15 cellular contexts compared by ENCODE assay signal in the genomic region with DNA sequence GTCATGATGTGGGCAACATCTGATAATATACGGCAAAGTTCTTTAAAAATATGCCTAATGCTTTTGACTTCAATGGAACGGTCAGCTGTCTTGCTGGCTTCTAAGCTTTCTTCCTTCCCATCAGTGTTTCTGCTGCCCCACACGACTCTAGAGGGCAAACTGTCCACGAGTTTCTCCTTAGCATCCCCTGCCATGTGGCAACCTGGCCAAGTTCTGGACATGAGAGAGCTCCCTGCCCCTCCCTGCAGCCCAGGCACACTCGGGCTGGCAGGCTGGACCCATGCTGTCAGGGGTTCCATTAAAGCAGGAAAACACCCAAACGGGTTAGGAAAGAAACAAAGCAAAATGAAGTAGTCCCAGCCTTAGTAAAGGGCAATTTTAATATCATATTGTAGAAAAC. TPM values are rescaled to one million over a fixed set of nuclear protein-coding genes. Genes with fewer than 3 reads are reported as not detected.
DNase-seq lines count a peak whose midpoint lies in the region.
"Had no signal": no experiment of that assay in that cellular context is flagged by ENCODE, and none has a peak within 500 bp of the region (broad histone marks: within the 10 kb centered on the region; RNA-seq: fewer than 3 reads in every experiment).

No MANE protein-coding gene starts in this region.

- peak overlapping the region in 6 of 11 experiments; percentile 25 to 80 (median 67); a peak in 6 of 22 replicates for H3K4me2 ChIP-seq in BLaER1 treated with 17β-estradiol and CSF1 and Interleukin-3, amounts not matched to agents 10 nM and 100 nM

- H3K9me3 Mint-ChIP-seq in activated T-helper 1 cell treated with anti-CD3 and anti-CD28 coated beads, Interleukin-12 subunit alpha, Interleukin-12 subunit beta, Interleukin-2, Interleukin-4 antibody, amounts not matched to agents 30 ng/mL and 10 ng/mL and 1 ng/mL, durations not matched to agents 14 hours and 24 hours and 36 hours, result no peaks in the 10 kb centered on the region

- no peaks in the 10 kb centered on the region for H3K27me3 ChIP-seq in BLaER1 treated with 17β-estradiol and CSF1 and Interleukin-3, amounts not matched to agents 10 nM and 100 nM

- H3K4me1 ChIP-seq in BLaER1 treated with 17β-estradiol and CSF1 and Interleukin-3, amounts not matched to agents 10 nM and 100 nM, result peaks cover 0 to 53% (median 44%) of the 10 kb centered on the region in 10 experiments; a peak in 16 of 20 replicates

- no peaks in the 10 kb centered on the region for H3K36me3 Mint-ChIP-seq in activated T-helper 1 cell treated with anti-CD3 and anti-CD28 coated beads, Interleukin-12 subunit alpha, Interleukin-12 subunit beta, Interleukin-2, Interleukin-4 antibody, amounts not matched to agents 30 ng/mL and 10 ng/mL and 1 ng/mL, durations not matched to agents 14 hours and 24 hours and 36 hours (ENCODE audit: low read depth)

- no peak overlapping the region for H3K9ac ChIP-seq in BLaER1 treated with 17β-estradiol and CSF1 and Interleukin-3, amounts not matched to agents 10 nM and 100 nM

- intact Hi-C loops in activated T-helper 1 cell treated with anti-CD3 and anti-CD28 coated beads, Interleukin-12 subunit alpha, Interleukin-12 subunit beta, Interleukin-2, Interleukin-4 antibody, amounts not matched to agents 30 ng/mL and 10 ng/mL and 1 ng/mL, durations not matched to agents 14 hours and 24 hours and 36 hours (cut with micrococcal nuclease), result no loop called here

- no peaks in the 10 kb centered on the region for H3K36me3 ChIP-seq in BLaER1 treated with 17β-estradiol and CSF1 and Interleukin-3, amounts not matched to agents 10 nM and 100 nM

- no peak overlapping the region for H3K27ac Mint-ChIP-seq in activated T-helper 1 cell treated with anti-CD3 and anti-CD28 coated beads, Interleukin-12 subunit alpha, Interleukin-12 subunit beta, Interleukin-2, Interleukin-4 antibody, amounts not matched to agents 30 ng/mL and 10 ng/mL and 1 ng/mL, durations not matched to agents 14 hours and 24 hours and 36 hours

- H3K9me3 ChIP-seq in BLaER1 treated with 17β-estradiol and CSF1 and Interleukin-3, amounts not matched to agents 10 nM and 100 nM (replicated peaks in 1 of 11), result no peaks in the 10 kb centered on the region; a peak in 1 of 22 replicates

- H3K4me1 Mint-ChIP-seq in activated T-helper 1 cell treated with anti-CD3 and anti-CD28 coated beads, Interleukin-12 subunit alpha, Interleukin-12 subunit beta, Interleukin-2, Interleukin-4 antibody, amounts not matched to agents 30 ng/mL and 10 ng/mL and 1 ng/mL, durations not matched to agents 14 hours and 24 hours and 36 hours (ENCODE audit: low read depth), result no peaks in the 10 kb centered on the region

- no peaks in the 10 kb centered on the region for H3K27me3 Mint-ChIP-seq in activated T-helper 1 cell treated with anti-CD3 and anti-CD28 coated beads, Interleukin-12 subunit alpha, Interleukin-12 subunit beta, Interleukin-2, Interleukin-4 antibody, amounts not matched to agents 30 ng/mL and 10 ng/mL and 1 ng/mL, durations not matched to agents 14 hours and 24 hours and 36 hours (ENCODE audit: insufficient read depth)

- no peaks in the 10 kb centered on the region for H4K20me1 ChIP-seq in BLaER1 treated with 17β-estradiol and CSF1 and Interleukin-3, amounts not matched to agents 10 nM and 100 nM

- DNase-seq in caudate nucleus (lab: John Stamatoyannopoulos, UW) (peak in 32 of 61 donors; percentile 2 to 41 (median 12)), hippocampal formation (lab: John Stamatoyannopoulos, UW) (peak; percentile 14), substantia nigra (lab: John Stamatoyannopoulos, UW) (peak in 34 of 49 donors; percentile 3 to 71 (median 14))
- no peak for DNase-seq in activated CD4-positive, alpha-beta T cell treated with anti-CD3 and anti-CD28 coated beads, Interleukin-2, amount 50 U/mL, for 48 hours
- no peak for DNase-seq in activated T-helper 1 cell treated with anti-CD3 and anti-CD28 coated beads, Interleukin-12 subunit alpha, Interleukin-12 subunit beta, Interleukin-2, Interleukin-4 antibody, amounts not matched to agents 30 ng/mL and 10 ng/mL and 1 ng/mL, durations not matched to agents 14 hours and 24 hours and 36 hours (ENCODE audit: low spot score)
- DNase-seq in stimulated activated CD8-positive, alpha-beta memory T cell treated with anti-CD3 and anti-CD28 coated beads, Interleukin-4, amount 100 ng/mL, for 48 hours, result no peak
- DNase-seq: DMS79, NCI-H1105, NCI-H2081, OCI-M1, Right ventricle myocardium superior had no signal

- H3K4me3 ChIP-seq in BLaER1 treated with 17β-estradiol and CSF1 and Interleukin-3, amounts not matched to agents 10 nM and 100 nM, result no peak overlapping the region
- H3K4me3 ChIP-seq: K562 had no signal

- no peak overlapping the region for H3K27ac ChIP-seq in BLaER1 treated with 17β-estradiol and CSF1 and Interleukin-3, amounts not matched to agents 10 nM and 100 nM
- H3K27ac ChIP-seq in caudate nucleus (ENCODE audit: low read depth, low read length) (peak overlapping the region; percentile 85), substantia nigra (ENCODE audit: low read depth, low read length, poor library complexity, severe bottlenecking) (peak overlapping the region; percentile 79)
- H3K27ac ChIP-seq: C4-2B had no signal

- no peak overlapping the region for H3K4me3 Mint-ChIP-seq in activated T-helper 1 cell treated with anti-CD3 and anti-CD28 coated beads, Interleukin-12 subunit alpha, Interleukin-12 subunit beta, Interleukin-2, Interleukin-4 antibody, amounts not matched to agents 30 ng/mL and 10 ng/mL and 1 ng/mL, durations not matched to agents 14 hours and 24 hours and 36 hours

RNA-seq across cellular contexts. Expression of a gene that starts 38.8 kb away (rescaled TPM):
- not detected in 2 replicates for total RNA-seq in activated T-helper 1 cell treated with anti-CD3 and anti-CD28 coated beads, Interleukin-12 subunit alpha, Interleukin-12 subunit beta, Interleukin-2, Interleukin-4 antibody, amounts not matched to agents 30 ng/mL and 10 ng/mL and 1 ng/mL, durations not matched to agents 14 hours and 24 hours and 36 hours
- total RNA-seq: H4 had no signal

Comparison
In these comparisons a context has a peak if more than half of its experiments do, and no peak if none do; other contexts are left out.
1. H3K27ac ChIP-seq: peak in caudate nucleus (single experiment) and substantia nigra (single experiment); none in BLaER1 treated with 17β-estradiol and CSF1 and Interleukin-3, amounts not matched to agents 10 nM and 100 nM (0 of 11).
2. DNase-seq: peak in caudate nucleus (32 of 61), hippocampal formation (2 of 2) and substantia nigra (34 of 49); none in activated CD4-positive, alpha-beta T cell treated with anti-CD3 and anti-CD28 coated beads, Interleukin-2, amount 50 U/mL, for 48 hours (0 of 2), activated T-helper 1 cell treated with anti-CD3 and anti-CD28 coated beads, Interleukin-12 subunit alpha, Interleukin-12 subunit beta, Interleukin-2, Interleukin-4 antibody, amounts not matched to agents 30 ng/mL and 10 ng/mL and 1 ng/mL, durations not matched to agents 14 hours and 24 hours and 36 hours (single experiment) and stimulated activated CD8-positive, alpha-beta memory T cell treated with anti-CD3 and anti-CD28 coated beads, Interleukin-4, amount 100 ng/mL, for 48 hours (single experiment).